Comparison of ENCODE assay signal across 8 cellular contexts in the genomic region with DNA sequence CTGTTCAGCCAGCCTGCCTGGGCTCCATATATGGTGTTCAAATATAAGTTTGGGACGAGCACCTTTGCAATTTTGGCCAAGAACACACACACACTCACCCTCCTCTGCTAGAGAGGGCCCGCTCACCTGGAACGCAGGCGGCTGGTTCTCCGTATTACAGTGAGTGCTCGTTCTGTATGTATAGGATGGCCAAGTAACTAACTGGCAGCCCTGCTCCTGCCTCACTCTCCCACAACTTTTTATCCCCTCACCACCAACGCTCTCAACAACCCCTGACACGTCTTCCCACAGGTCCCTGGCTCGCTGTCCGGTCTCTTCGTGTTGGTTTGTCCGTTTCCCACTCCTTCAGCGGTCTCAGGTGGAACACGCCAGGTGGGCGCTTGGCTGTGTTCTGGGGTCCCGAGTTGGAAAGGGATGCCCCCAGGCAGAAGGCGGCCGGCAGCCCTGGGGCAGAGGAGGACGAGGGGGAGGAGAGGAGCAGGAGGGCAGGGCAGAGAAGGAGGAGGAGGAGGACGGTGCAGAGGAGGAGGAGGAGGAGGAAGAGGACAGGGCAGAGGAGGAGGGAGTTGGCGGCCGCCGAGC. TPM values are rescaled to one million over a fixed set of nuclear protein-coding genes. Genes with fewer than 3 reads are reported as not detected.
A peak's percentile ranks its signal among the peaks of the same experiment; 100 is the strongest.
DNase-seq lines count a peak whose midpoint lies in the region; ATAC-seq, FAIRE-seq and TF ChIP-seq lines count a peak whose summit lies in the region.

No MANE protein-coding gene starts in this region.

- H3K4me1 Mint-ChIP-seq in stimulated activated naive CD8-positive, alpha-beta T cell treated with anti-CD3 and anti-CD28 coated beads, Interleukin-15, Interleukin-2, amounts not matched to agents 100 ng/mL and 50 ng/mL, for 24 hours (ENCODE audit: low read depth) = peaks cover 6% of the 10 kb centered on the region
- H3K4me1 Mint-ChIP-seq in chondrocyte (ENCODE audit: low read depth) = peaks cover 7% of the 10 kb centered on the region

- TF ChIP-seq CTCF in chondrocyte (IDR thresholded peaks at IDR 0.05) (no peak), mucosa of descending colon (IDR thresholded peaks at IDR 0.05) (no peak)

- TF ChIP-seq POLR2A in GM12891 (IDR thresholded peaks at IDR 0.05; ENCODE audit: low read depth, low read length) = no peak

- no peaks in the 10 kb centered on the region for H3K36me3 Mint-ChIP-seq in stimulated activated naive CD8-positive, alpha-beta T cell treated with anti-CD3 and anti-CD28 coated beads, Interleukin-15, Interleukin-2, amounts not matched to agents 100 ng/mL and 50 ng/mL, for 24 hours (ENCODE audit: low read depth)
- no peaks in the 10 kb centered on the region for H3K36me3 Mint-ChIP-seq in chondrocyte (ENCODE audit: low read depth)

- ATAC-seq in stimulated activated naive CD8-positive, alpha-beta T cell treated with anti-CD3 and anti-CD28 coated beads, Interleukin-15, Interleukin-2, amounts not matched to agents 100 U/mL and 50 U/mL, for 24 hours = no peak
- ATAC-seq in mucosa of descending colon = peak; percentile 9

- no peaks in the 10 kb centered on the region for H3K9me3 Mint-ChIP-seq in stimulated activated naive CD8-positive, alpha-beta T cell treated with anti-CD3 and anti-CD28 coated beads, Interleukin-15, Interleukin-2, amounts not matched to agents 100 ng/mL and 50 ng/mL, for 24 hours
- no peaks in the 10 kb centered on the region for H3K9me3 Mint-ChIP-seq in chondrocyte (ENCODE audit: low read depth)

- no peak for FAIRE-seq in GM12891 (lab: Jason Lieb, UNC)

- peaks cover 57% of the 10 kb centered on the region for H3K27me3 Mint-ChIP-seq in stimulated activated naive CD8-positive, alpha-beta T cell treated with anti-CD3 and anti-CD28 coated beads, Interleukin-15, Interleukin-2, amounts not matched to agents 100 ng/mL and 50 ng/mL, for 24 hours
- no peaks in the 10 kb centered on the region for H3K27me3 Mint-ChIP-seq in chondrocyte (ENCODE audit: low read depth)

- H3K36me3 ChIP-seq in mucosa of descending colon (ENCODE audit: low read depth) = no peaks in the 10 kb centered on the region

- H3K27ac Mint-ChIP-seq in stimulated activated naive CD8-positive, alpha-beta T cell treated with anti-CD3 and anti-CD28 coated beads, Interleukin-15, Interleukin-2, amounts not matched to agents 100 ng/mL and 50 ng/mL, for 24 hours = no peak overlapping the region
- H3K27ac Mint-ChIP-seq in chondrocyte (ENCODE audit: unreplicated experiment) = peak overlapping the region; percentile 83

- intact Hi-C loops in mucosa of descending colon (cut with DNase I, micrococcal nuclease) = no loop called here

- peak overlapping the region; percentile 31 for H3K4me3 Mint-ChIP-seq in stimulated activated naive CD8-positive, alpha-beta T cell treated with anti-CD3 and anti-CD28 coated beads, Interleukin-15, Interleukin-2, amounts not matched to agents 100 ng/mL and 50 ng/mL, for 24 hours
- peak overlapping the region; percentile 82 for H3K4me3 Mint-ChIP-seq in chondrocyte (ENCODE audit: unreplicated experiment)

- no peak overlapping the region for H3K4me3 ChIP-seq in mucosa of descending colon

- no peak for DNase-seq in stimulated activated naive CD8-positive, alpha-beta T cell treated with anti-CD3 and anti-CD28 coated beads, Interleukin-15, Interleukin-2, amounts not matched to agents 100 U/mL and 50 U/mL, for 24 hours
- DNase-seq in chondrocyte (ENCODE audit: low spot score) (peak; percentile 83), mucosa of descending colon (no peak), GM12891 (ENCODE audit: insufficient read length, low spot score) (no peak), activated gamma-delta T cell (lab: John Stamatoyannopoulos, UW) (no peak), NCI-H2029 (lab: John Stamatoyannopoulos, UW) (no peak), SIG-M5 (lab: John Stamatoyannopoulos, UW) (no peak)

- peaks cover 9% of the 10 kb centered on the region for H3K4me1 ChIP-seq in mucosa of descending colon (ENCODE audit: low read depth)

- no peaks in the 10 kb centered on the region for H3K9me3 ChIP-seq in mucosa of descending colon

TF ChIP-seq in GM12891, 5 proteins besides CTCF, POLR2A, EP300 and RAD21:
- TF ChIP-seq POU2F2 (IDR thresholded peaks at IDR 0.05; ENCODE audit: low read depth, low read length) (no peak), TAF1 (IDR thresholded peaks at IDR 0.05; ENCODE audit: low read depth, low read length) (no peak)

RNA-seq across cellular contexts. Expression of a gene that starts 0.4 kb away (rescaled TPM):
- 104 to 160 TPM (median 158 TPM) in 3 replicates for total RNA-seq in chondrocyte
- total RNA-seq in mucosa of descending colon = 100 to 1,000 TPM in 1 of 3 donors, 10 to 100 TPM in 1, 1 to 10 TPM in 1; 8.1 to 154 (median 18.3) TPM
- 0.09 TPM for polyA plus RNA-seq in GM12891 (2012; ENCODE audit: low read depth, missing spikeins)
